Comparison of ENCODE assay signal across 17 cellular contexts in genomic region chr17:42110301-42111264, GRCh38. TPM values are rescaled to one million over a fixed set of nuclear protein-coding genes. Genes with fewer than 3 reads are reported as not detected.
DNase-seq lines count a peak whose midpoint lies in the region; ATAC-seq, FAIRE-seq and TF ChIP-seq lines count a peak whose summit lies in the region.
"Had no signal": no experiment of that assay in that cellular context is flagged by ENCODE, and none has a peak within 500 bp of the region (broad histone marks: within the 10 kb centered on the region; RNA-seq: fewer than 3 reads in every experiment).

No MANE protein-coding gene starts in this region.

- H3K9me3 ChIP-seq in CD8-positive, alpha-beta T cell (ENCODE audit: low read length) = no peaks in the 10 kb centered on the region
- H3K9me3 ChIP-seq in Karpas-422 (ENCODE audit: low read length) (no peaks in the 10 kb centered on the region), GM12878 (replicated peaks; ENCODE audit: control insufficient read depth, insufficient read depth, low read length) (no peaks in the 10 kb centered on the region; the same call in 2 of the 3 replicates), neural progenitor cell (ENCODE audit: low read depth) (no peaks in the 10 kb centered on the region)

- SMC1A ChIA-PET in GM12878 (lab: Charles Lee; ENCODE audit: uncharacterized antibody, unreplicated experiment) = interaction anchor here (1.1 to 3.3 kb wide), 4 partner anchors 44 to 148 kb away, joined by 4 to 17 read pairs (median 10); partner anchors contain the start of gene DNAJC7

- peak overlapping the region; percentile 92 for H3K4me3 Mint-ChIP-seq in CD8-positive, alpha-beta T cell
- H3K4me3 Mint-ChIP-seq in neural progenitor cell = peak overlapping the region; percentile 9

- in situ Hi-C loops in GM12878 (cut with MboI) = loop anchor here (5.0 kb wide), 2 partner anchors 88 to 148 kb away; partner anchors contain the start of gene NKIRAS2

- H2AFZ ChIP-seq in Karpas-422 (ENCODE audit: low read length) = no peak overlapping the region
- H2AFZ ChIP-seq in GM12878 (ENCODE audit: control insufficient read depth, low read depth, low read length) = no peak overlapping the region
- no peak overlapping the region for H2AFZ ChIP-seq in neural progenitor cell (replicated peaks)

- peaks cover 30% of the 10 kb centered on the region for H3K4me1 ChIP-seq in CD8-positive, alpha-beta T cell (ENCODE audit: insufficient read depth, low read length)
- H3K4me1 ChIP-seq in Karpas-422 (ENCODE audit: low read length) (peaks cover 40% of the 10 kb centered on the region), GM12878 (ENCODE audit: control insufficient read depth, insufficient read depth, low read length) (peaks cover 27% of the 10 kb centered on the region), neural progenitor cell (peaks cover 4% of the 10 kb centered on the region)

- H3K9ac ChIP-seq in Karpas-422 (ENCODE audit: low read length) = peak overlapping the region; percentile 14; the same call in 1 of the 2 replicates
- H3K9ac ChIP-seq in GM12878 (ENCODE audit: control insufficient read depth, insufficient read depth, low read length) = no peak overlapping the region
- no peak overlapping the region for H3K9ac ChIP-seq in neural progenitor cell

- no peak for TF ChIP-seq EP300 in GM12878 (IDR thresholded peaks at IDR 0.05; ENCODE audit: borderline replicate concordance in 1 of 2, control insufficient read depth in 1 of 2, low read depth in 2 of 2, low read length in 2 of 2)

- no peak for TF ChIP-seq RAD21 in GM12878 (IDR thresholded peaks at IDR 0.05; ENCODE audit: insufficient read depth, low read depth, low read length)

- H3K36me3 ChIP-seq in CD8-positive, alpha-beta T cell (ENCODE audit: insufficient read depth, low read length) = no peaks in the 10 kb centered on the region
- H3K36me3 ChIP-seq in Karpas-422 (ENCODE audit: insufficient read depth, low read length) (no peaks in the 10 kb centered on the region), GM12878 (ENCODE audit: control insufficient read depth in 2 of 2, insufficient read depth in 2 of 2, low read length in 1 of 2) (peaks cover 2 to 3% of the 10 kb centered on the region in 2 experiments; a peak in 2 of 4 replicates), neural progenitor cell (no peaks in the 10 kb centered on the region)

- no peak for DNase-seq in CD8-positive, alpha-beta T cell
- DNase-seq in Karpas-422 (no peak), GM12878 (ENCODE audit: low read depth, low spot score) (no peak), neural progenitor cell (ENCODE audit: low spot score) (no peak), NCI-H2171 treated with DMSO at 0.1 percent for 48 hours (lab: John Stamatoyannopoulos, UW) (no peak), SW 1271 (lab: John Stamatoyannopoulos, UW) (no peak), retina (no peak)
- DNase-seq: cortex of kidney, HFFc6, KG1, mammary epithelial cell, NCI-H1436, NCI-H446 had no signal

- intact Hi-C loops in CD8-positive, alpha-beta T cell (cut with DNase I, micrococcal nuclease) = loop anchor here (10.0 kb wide), 2 partner anchors 246 to 376 kb away; partner anchors contain the start of genes HAP1 (in 1 of the 2) and KLHL11 (in 1 of the 2)
- intact Hi-C loops in GM12878 (cut with micrococcal nuclease; ENCODE audit: unreplicated experiment) = no loop called here

- H4K20me1 ChIP-seq in Karpas-422 (ENCODE audit: insufficient read depth, low read depth, low read length) (no peaks in the 10 kb centered on the region), GM12878 (ENCODE audit: control insufficient read depth, insufficient read depth) (no peaks in the 10 kb centered on the region), neural progenitor cell (ENCODE audit: low read depth) (no peaks in the 10 kb centered on the region)

- H3K9me2 ChIP-seq in Karpas-422 (replicated peaks; ENCODE audit: insufficient read depth, low read length) = no peaks in the 10 kb centered on the region

- no peaks in the 10 kb centered on the region for H3F3A ChIP-seq in neural progenitor cell (ENCODE audit: low read depth)

- H3K27ac ChIP-seq in CD8-positive, alpha-beta T cell (ENCODE audit: low read depth, low read length) = no peak overlapping the region
- H3K27ac ChIP-seq in Karpas-422 (ENCODE audit: low read length) = no peak overlapping the region
- no peak overlapping the region for H3K27ac ChIP-seq in GM12878 (ENCODE audit: control insufficient read depth, insufficient read depth)
- no peak overlapping the region for H3K27ac ChIP-seq in neural progenitor cell

- H3K36me3 Mint-ChIP-seq in CD8-positive, alpha-beta T cell = peaks cover 48% of the 10 kb centered on the region
- H3K36me3 Mint-ChIP-seq in neural progenitor cell = peaks cover 2% of the 10 kb centered on the region

- BruUV-seq in GM12878 (replicated peaks; lab: Mats Ljungman, UMichigan) = TSS peak; percentile 65

- 85% methylated on average over 18 of the region's 18 CpGs for WGBS in GM12878 (ENCODE audit: insufficient coverage, insufficient replicate concordance, low lambda C conversion rate, missing lambda C conversion rate)

- H3K27me3 ChIP-seq in CD8-positive, alpha-beta T cell (ENCODE audit: insufficient read depth, low read length) = no peaks in the 10 kb centered on the region
- H3K27me3 ChIP-seq in Karpas-422 (ENCODE audit: low read length) (no peaks in the 10 kb centered on the region), GM12878 (replicated peaks in 1 of 2; ENCODE audit: control insufficient read depth in 2 of 2, insufficient read depth in 2 of 2, low read length in 1 of 2) (no peaks in the 10 kb centered on the region), neural progenitor cell (peaks cover 19% of the 10 kb centered on the region)

- no peak for FAIRE-seq in GM12878 (lab: Jason Lieb, UNC)
- FAIRE-seq: astrocyte had no signal

- POLR2A ChIA-PET in CD8-positive, alpha-beta T cell (lab: Charles Lee) = interaction anchor here (1.9 kb wide), 1 partner anchor 45 kb away, joined by 4 read pairs; no protein-coding TSS in a partner anchor
- POLR2A ChIA-PET in GM12878 (lab: Charles Lee) = interaction anchor here (0.5 to 3.5 kb wide), 4 partner anchors 10 to 433 kb away, joined by 4 to 23 read pairs (median 7); partner anchors contain the start of genes DNAJC7, KAT2A and ODAD4

- H3K4me1 Mint-ChIP-seq in CD8-positive, alpha-beta T cell (ENCODE audit: low read depth) = peaks cover 45% of the 10 kb centered on the region
- peaks cover 17% of the 10 kb centered on the region for H3K4me1 Mint-ChIP-seq in neural progenitor cell

- no peak for TF ChIP-seq POLR2A in GM12878 (IDR thresholded peaks at IDR 0.05; ENCODE audit: low read depth, low read length)

- RAD21 ChIA-PET in GM12878 (lab: Charles Lee; ENCODE audit: unreplicated experiment) = interaction anchor here (0.9 to 1.9 kb wide), 9 partner anchors 10 to 148 kb away, joined by 3 to 8 read pairs (median 4); partner anchors contain the start of genes CNP, KAT2A and NKIRAS2

- H3K9me3 Mint-ChIP-seq in CD8-positive, alpha-beta T cell = no peaks in the 10 kb centered on the region
- H3K9me3 Mint-ChIP-seq in neural progenitor cell = no peaks in the 10 kb centered on the region
- H3K9me3 Mint-ChIP-seq: HFFc6 had no signal

- H3K27me3 Mint-ChIP-seq in CD8-positive, alpha-beta T cell (ENCODE audit: low read depth) = no peaks in the 10 kb centered on the region
- peaks cover 10% of the 10 kb centered on the region for H3K27me3 Mint-ChIP-seq in neural progenitor cell (ENCODE audit: insufficient read depth, low read depth)

- no peak overlapping the region for H3K4me3 ChIP-seq in CD8-positive, alpha-beta T cell (ENCODE audit: low read depth, low read length)
- H3K4me3 ChIP-seq in Karpas-422 (ENCODE audit: low read length) (no peak overlapping the region), GM12878 (no peak overlapping the region), neural progenitor cell (no peak overlapping the region)

- H3K27ac Mint-ChIP-seq in CD8-positive, alpha-beta T cell = peak overlapping the region; percentile 73
- no peak overlapping the region for H3K27ac Mint-ChIP-seq in neural progenitor cell

- TF ChIP-seq CTCF in CD8-positive, alpha-beta T cell (IDR thresholded peaks at IDR 0.05) = no peak
- no peak for TF ChIP-seq CTCF in GM12878 (IDR thresholded peaks at IDR 0.05 in 2 of 3, conservative IDR thresholded peaks at IDR 0.05 in 1 of 3; ENCODE audit: control insufficient read depth in 2 of 3, extremely low read depth in 1 of 3, insufficient read depth in 1 of 3, low read depth in 3 of 3, low read length in 3 of 3)
- TF ChIP-seq CTCF in neural progenitor cell (IDR thresholded peaks at IDR 0.05) = no peak

- H3K79me2 ChIP-seq in Karpas-422 (ENCODE audit: low read length) = no peaks in the 10 kb centered on the region
- peaks cover 13% of the 10 kb centered on the region for H3K79me2 ChIP-seq in GM12878 (ENCODE audit: control insufficient read depth, insufficient read depth, low read length)
- no peaks in the 10 kb centered on the region for H3K79me2 ChIP-seq in neural progenitor cell (ENCODE audit: low read depth)

- H3K4me2 ChIP-seq in Karpas-422 (ENCODE audit: low read depth, low read length, poor library complexity, severe bottlenecking) (no peak overlapping the region), GM12878 (ENCODE audit: control insufficient read depth, insufficient read depth) (peak overlapping the region; percentile 75), neural progenitor cell (no peak overlapping the region)

- ATAC-seq in CD8-positive, alpha-beta T cell = no peak
- ATAC-seq in GM12878 = no peak
- no peak for ATAC-seq in GM21423 (IDR thresholded peaks at IDR 0.05; ENCODE audit: unreplicated experiment)

- CTCF ChIA-PET in CD8-positive, alpha-beta T cell (lab: Charles Lee) = interaction anchor here (1.0 to 13.2 kb wide), 8 partner anchors 9 to 148 kb away, joined by 3 to 256 read pairs (median 14); partner anchors contain the start of genes CNP, DNAJC7 and NKIRAS2
- CTCF ChIA-PET in GM12878 (lab: Yijun Ruan, JAX) = interaction anchor here (0.6 to 7.5 kb wide), 10 partner anchors 9 to 417 kb away, joined by 3 to 61 read pairs (median 5); partner anchors contain the start of genes DNAJC7 and KCNH4

RNA-seq across cellular contexts. Expression of gene DHX58, which starts 1.9 kb away (rescaled TPM):
- 10 to 100 TPM; 32.8 to 39.1 TPM for total RNA-seq in CD8-positive, alpha-beta T cell
- 12.6 and 20.3 TPM in 2 replicates for total RNA-seq in Karpas-422 (2014; rRNA removed; shearing (Covaris generic); ENCODE audit: low replicate concordance)
- total RNA-seq in GM12878 (2013; cell fraction: nucleolus; rRNA removed) = 46.8 and 50.8 TPM in 2 replicates
- total RNA-seq in GM12878 (2014; rRNA removed) (24.5 and 26.4 TPM in 2 replicates), GM12878 (2014; rRNA removed; fragmentation: Illumina TruSeq; extraction: Trizol) (16.2 and 18.6 TPM in 2 replicates), GM12878 (2021) (26.1 and 29.9 TPM in 2 replicates), neural progenitor cell (ENCODE audit: low replicate concordance) (0.12 TPM in 1 of 2 replicates, not detected in the other)
- polyA plus RNA-seq in GM12878 (2011; ENCODE audit: low read depth) = 20.6 TPM
- polyA plus RNA-seq in GM12878 (2011; rRNA removed) (50.8 and 69.8 TPM in 2 replicates), GM12878 (2014; fragmentation: Illumina TruSeq; extraction: Trizol) (6.8 and 16.5 TPM in 2 replicates), GM12878 (2014; fragmentation: Nextera tagmentation; extraction: Ambion mirVana) (1 to 10 TPM; 3.5 to 3.7 TPM), GM12878 (2014; rRNA removed) (31.1 and 33.1 TPM in 2 replicates), GM12878 (2016; fragmentation: Nextera tagmentation; extraction: Ambion mirVana) (10 to 100 TPM in 1 of 2 experiments, 1 to 10 TPM in 1; 8.4 to 11.2 TPM)
- 73.1 and 107 TPM in 2 replicates for polyA plus RNA-seq in GM12878 (2011; cell fraction: cytosol; rRNA removed)
- polyA plus RNA-seq in GM12878 (2011; cell fraction: nucleus; rRNA removed) = 186 and 226 TPM in 2 replicates
- 29.9 and 37.6 TPM in 2 replicates for polyA plus RNA-seq in GM12878 (2012)
- 59.8 and 80.8 TPM in 2 replicates for polyA minus RNA-seq in GM12878 (2011; rRNA and poly(A)+ RNA removed)
- polyA minus RNA-seq in GM12878 (2011; cell fraction: cytosol; rRNA and poly(A)+ RNA removed) = 21.2 and 27.8 TPM in 2 replicates
- polyA minus RNA-seq in GM12878 (2011; cell fraction: nucleus; rRNA and poly(A)+ RNA removed) = 51.4 and 60.2 TPM in 2 replicates

RNA-seq across cellular contexts. Expression of gene KAT2A, which starts 10.6 kb away (rescaled TPM):
- 10 to 100 TPM; 39.3 to 42.5 TPM for total RNA-seq in CD8-positive, alpha-beta T cell
- 26.7 and 34.6 TPM in 2 replicates for total RNA-seq in Karpas-422 (2014; rRNA removed; shearing (Covaris generic); ENCODE audit: low replicate concordance)
- total RNA-seq in GM12878 (2013; cell fraction: nucleolus; rRNA removed) = 42.6 and 59.8 TPM in 2 replicates
- 12.6 and 16.3 TPM in 2 replicates for total RNA-seq in GM12878 (2014; rRNA removed)
- total RNA-seq in GM12878 (2014; rRNA removed; fragmentation: Illumina TruSeq; extraction: Trizol) = 12.3 and 12.9 TPM in 2 replicates
- total RNA-seq in GM12878 (2021) = 31.9 and 33.3 TPM in 2 replicates
- polyA plus RNA-seq in GM12878 (2011; ENCODE audit: low read depth) = 15.8 TPM
- polyA plus RNA-seq in GM12878 (2011; rRNA removed) = 25.8 and 46.1 TPM in 2 replicates
- polyA plus RNA-seq in GM12878 (2011; cell fraction: cytosol; rRNA removed) = 33.4 and 45.6 TPM in 2 replicates
- polyA plus RNA-seq in GM12878 (2011; cell fraction: nucleus; rRNA removed) = 433 and 500 TPM in 2 replicates
- 26.4 and 29.6 TPM in 2 replicates for polyA plus RNA-seq in GM12878 (2012)
- 17.1 and 25.7 TPM in 2 replicates for polyA plus RNA-seq in GM12878 (2014; fragmentation: Illumina TruSeq; extraction: Trizol)
- polyA plus RNA-seq in GM12878 (2014; fragmentation: Nextera tagmentation; extraction: Ambion mirVana) = 1 to 10 TPM in 1 of 2 experiments, under 1 TPM in 1; 0.85 to 3.0 TPM
- 47.5 and 52.3 TPM in 2 replicates for polyA plus RNA-seq in GM12878 (2014; rRNA removed)
- 10 to 100 TPM; 11.0 to 12.6 TPM for polyA plus RNA-seq in GM12878 (2016; fragmentation: Nextera tagmentation; extraction: Ambion mirVana)
- polyA minus RNA-seq in GM12878 (2011; rRNA and poly(A)+ RNA removed) = 15.8 and 20.1 TPM in 2 replicates
- 11.9 TPM in 2 replicates for polyA minus RNA-seq in GM12878 (2011; cell fraction: cytosol; rRNA and poly(A)+ RNA removed)
- 26.1 and 36.8 TPM in 2 replicates for polyA minus RNA-seq in GM12878 (2011; cell fraction: nucleus; rRNA and poly(A)+ RNA removed)
- 18.4 and 34.2 TPM in 2 replicates for total RNA-seq in neural progenitor cell (ENCODE audit: low replicate concordance)

RNA-seq across cellular contexts. Expression of gene HSPB9, which starts 12.0 kb away (rescaled TPM):
- not detected for total RNA-seq in CD8-positive, alpha-beta T cell
- 0.29 and 0.37 TPM in 2 replicates for total RNA-seq in Karpas-422 (2014; rRNA removed; shearing (Covaris generic); ENCODE audit: low replicate concordance)
- total RNA-seq in GM12878 (2013; cell fraction: nucleolus; rRNA removed) = not detected in 2 replicates
- total RNA-seq in GM12878 (2014; rRNA removed) (not detected in 2 replicates), GM12878 (2014; rRNA removed; fragmentation: Illumina TruSeq; extraction: Trizol) (not detected in 2 replicates), GM12878 (2021) (not detected in 2 replicates), neural progenitor cell (ENCODE audit: low replicate concordance) (0.12 and 0.65 TPM in 2 replicates)
- polyA plus RNA-seq in GM12878 (2011; ENCODE audit: low read depth) = 0.13 TPM
- polyA plus RNA-seq in GM12878 (2011; rRNA removed) (0.04 and 0.07 TPM in 2 replicates), GM12878 (2014; fragmentation: Illumina TruSeq; extraction: Trizol) (not detected in 2 replicates), GM12878 (2014; fragmentation: Nextera tagmentation; extraction: Ambion mirVana) (not detected), GM12878 (2014; rRNA removed) (not detected in 2 replicates), GM12878 (2016; fragmentation: Nextera tagmentation; extraction: Ambion mirVana) (under 1 TPM; 0.11 to 0.40 TPM)
- polyA plus RNA-seq in GM12878 (2011; cell fraction: cytosol; rRNA removed) = 0.07 and 0.09 TPM in 2 replicates
- polyA plus RNA-seq in GM12878 (2011; cell fraction: nucleus; rRNA removed) = 0.81 and 1.4 TPM in 2 replicates
- 0.26 and 0.27 TPM in 2 replicates for polyA plus RNA-seq in GM12878 (2012)
- not detected in 2 replicates for polyA minus RNA-seq in GM12878 (2011; rRNA and poly(A)+ RNA removed)
- not detected in 2 replicates for polyA minus RNA-seq in GM12878 (2011; cell fraction: cytosol; rRNA and poly(A)+ RNA removed)
- polyA minus RNA-seq in GM12878 (2011; cell fraction: nucleus; rRNA and poly(A)+ RNA removed) = 0.12 TPM in 1 of 2 replicates, not detected in the other
- total RNA-seq: astrocyte, epithelial cell of proximal tubule, HFFc6, mammary epithelial cell had no signal
- polyA plus RNA-seq: mammary epithelial cell had no signal

RNA-seq across cellular contexts. Expression of gene ZNF385C, which starts 12.3 kb away (rescaled TPM):
- under 1 TPM in 1 of 2 experiments, not detected in 1; 0.19 TPM for total RNA-seq in CD8-positive, alpha-beta T cell
- total RNA-seq in Karpas-422 (2014; rRNA removed; shearing (Covaris generic); ENCODE audit: low replicate concordance) = not detected in 2 replicates
- total RNA-seq in GM12878 (2013; cell fraction: nucleolus; rRNA removed) = 0.37 and 1.7 TPM in 2 replicates
- total RNA-seq in GM12878 (2014; rRNA removed) (not detected in 2 replicates), GM12878 (2014; rRNA removed; fragmentation: Illumina TruSeq; extraction: Trizol) (0.09 TPM in 1 of 2 replicates, not detected in the other), GM12878 (2021) (not detected in 2 replicates), neural progenitor cell (ENCODE audit: low replicate concordance) (5.0 and 7.5 TPM in 2 replicates)
- not detected for polyA plus RNA-seq in GM12878 (2011; ENCODE audit: low read depth)
- polyA plus RNA-seq in GM12878 (2011; rRNA removed) (0.07 and 0.09 TPM in 2 replicates), GM12878 (2014; fragmentation: Illumina TruSeq; extraction: Trizol) (0.07 and 0.11 TPM in 2 replicates), GM12878 (2014; fragmentation: Nextera tagmentation; extraction: Ambion mirVana) (not detected), GM12878 (2014; rRNA removed) (0.04 and 0.20 TPM in 2 replicates), GM12878 (2016; fragmentation: Nextera tagmentation; extraction: Ambion mirVana) (under 1 TPM; 0.06 to 0.11 TPM)
- polyA plus RNA-seq in GM12878 (2011; cell fraction: cytosol; rRNA removed) = 0.13 and 0.17 TPM in 2 replicates
- 0.06 and 0.36 TPM in 2 replicates for polyA plus RNA-seq in GM12878 (2011; cell fraction: nucleus; rRNA removed)
- 0.26 and 0.56 TPM in 2 replicates for polyA plus RNA-seq in GM12878 (2012)
- polyA minus RNA-seq in GM12878 (2011; rRNA and poly(A)+ RNA removed) = not detected in 2 replicates
- not detected in 2 replicates for polyA minus RNA-seq in GM12878 (2011; cell fraction: cytosol; rRNA and poly(A)+ RNA removed)
- not detected in 2 replicates for polyA minus RNA-seq in GM12878 (2011; cell fraction: nucleus; rRNA and poly(A)+ RNA removed)
- total RNA-seq: epithelial cell of proximal tubule, HFFc6, omental fat pad had no signal

RNA-seq across cellular contexts. Expression of gene RAB5C, which starts 44.2 kb away (rescaled TPM):
- total RNA-seq in CD8-positive, alpha-beta T cell = 10 to 100 TPM; 79.3 to 86.7 TPM
- 56.9 and 59.5 TPM in 2 replicates for total RNA-seq in Karpas-422 (2014; rRNA removed; shearing (Covaris generic); ENCODE audit: low replicate concordance)
- total RNA-seq in GM12878 (2013; cell fraction: nucleolus; rRNA removed) = 14.4 and 17.0 TPM in 2 replicates
- 52.9 and 60.5 TPM in 2 replicates for total RNA-seq in GM12878 (2014; rRNA removed)
- total RNA-seq in GM12878 (2014; rRNA removed; fragmentation: Illumina TruSeq; extraction: Trizol) = 42.3 and 42.9 TPM in 2 replicates
- 67.7 and 70.7 TPM in 2 replicates for total RNA-seq in GM12878 (2021)
- polyA plus RNA-seq in GM12878 (2011; ENCODE audit: low read depth) = 30.0 TPM
- polyA plus RNA-seq in GM12878 (2011; rRNA removed) = 51.7 and 90.4 TPM in 2 replicates
- 117 and 153 TPM in 2 replicates for polyA plus RNA-seq in GM12878 (2011; cell fraction: cytosol; rRNA removed)
- polyA plus RNA-seq in GM12878 (2011; cell fraction: nucleus; rRNA removed) = 54.9 and 70.0 TPM in 2 replicates
- polyA plus RNA-seq in GM12878 (2012) = 46.1 and 53.6 TPM in 2 replicates
- 40.8 and 80.7 TPM in 2 replicates for polyA plus RNA-seq in GM12878 (2014; fragmentation: Illumina TruSeq; extraction: Trizol)
- polyA plus RNA-seq in GM12878 (2014; fragmentation: Nextera tagmentation; extraction: Ambion mirVana) = 1 to 10 TPM; 1.2 to 1.7 TPM
- 91.9 and 94.4 TPM in 2 replicates for polyA plus RNA-seq in GM12878 (2014; rRNA removed)
- 10 to 100 TPM; 49.9 to 51.7 TPM for polyA plus RNA-seq in GM12878 (2016; fragmentation: Nextera tagmentation; extraction: Ambion mirVana)
- 35.5 and 46.5 TPM in 2 replicates for polyA minus RNA-seq in GM12878 (2011; rRNA and poly(A)+ RNA removed)
- 16.0 and 32.4 TPM in 2 replicates for polyA minus RNA-seq in GM12878 (2011; cell fraction: cytosol; rRNA and poly(A)+ RNA removed)
- polyA minus RNA-seq in GM12878 (2011; cell fraction: nucleus; rRNA and poly(A)+ RNA removed) = 7.0 and 10.0 TPM in 2 replicates
- 33.5 and 48.9 TPM in 2 replicates for total RNA-seq in neural progenitor cell (ENCODE audit: low replicate concordance)

Comparison
In these comparisons a context has a peak if more than half of its experiments do, and no peak if none do; other contexts are left out.
1. RNA of gene DHX58, which starts 1.9 kb away (total RNA-seq): 32.8 to 39.1 TPM in CD8-positive, alpha-beta T cell, 16.2 to 50.8 TPM in GM12878 and 12.6 to 20.3 TPM in Karpas-422; 0.12 TPM in neural progenitor cell; every median in the first group is over 10 times any median in the second.